In genomic region chr11:71305041-71305440, GRCh38 we compare ENCODE assay signal across 17 cellular contexts. TPM values are rescaled to one million over a fixed set of nuclear protein-coding genes. Genes with fewer than 3 reads are reported as not detected.
A peak's percentile ranks its signal among the peaks of the same experiment; 100 is the strongest.
DNase-seq lines count a peak whose midpoint lies in the region; ATAC-seq and TF ChIP-seq lines count a peak whose summit lies in the region.
"Had no signal": no experiment of that assay in that cellular context is flagged by ENCODE, and none has a peak within 500 bp of the region (broad histone marks: within the 10 kb centered on the region; RNA-seq: fewer than 3 reads in every experiment).

No MANE protein-coding gene starts in this region.

- no peak overlapping the region for H2BK120ac ChIP-seq in neuronal stem cell (ENCODE audit: low read depth, low read length)

- ATAC-seq in aorta (ENCODE audit: low FRiP score), result no peak
- ATAC-seq: GM23338, HCT116 had no signal

- H3K9me3 Mint-ChIP-seq in activated naive CD4-positive, alpha-beta T cell treated with anti-CD3 and anti-CD28 coated beads, Interleukin-2, amount 10 ng/mL, durations not matched to agents 7 days and 5 days, result no peaks in the 10 kb centered on the region
- H3K9me3 Mint-ChIP-seq: GM23338, IgD-negative memory B cell had no signal

- no peak overlapping the region for H3K9ac ChIP-seq in neuronal stem cell (ENCODE audit: low read depth, low read length, poor library complexity)

- TF ChIP-seq CTCF in esophagus muscularis mucosa (IDR thresholded peaks at IDR 0.05), result no peak

- no peak overlapping the region for H3K4me2 ChIP-seq in neuronal stem cell (ENCODE audit: insufficient read depth, low read length, poor library complexity, severe bottlenecking)
- H3K4me2 ChIP-seq: GM23338 had no signal

- peak overlapping the region; percentile 6 for H2AK5ac ChIP-seq in neuronal stem cell (ENCODE audit: low read depth, low read length)

- 100% methylated on average over 4 of the region's 7 CpGs for WGBS in esophagus muscularis mucosa
- WGBS in neuronal stem cell (ENCODE audit: extremely low coverage in 2 of 2, insufficient read length in 2 of 2, insufficient replicate concordance in 1 of 2), 2 donors, result no CpG with 5 or more reads among the region's 7 CpGs
- WGBS in aorta, 2 donors, result 92 to 96% methylated on average over 7 of the region's 7 CpGs

- intact Hi-C loops in esophagus muscularis mucosa (cut with DNase I), result no loop called here
- intact Hi-C loops in aorta (cut with DNase I), result no loop called here

- H3K36me3 ChIP-seq in esophagus muscularis mucosa (no peaks in the 10 kb centered on the region), neuronal stem cell (replicated peaks in 1 of 2; ENCODE audit: control insufficient read depth in 2 of 2, insufficient read depth in 2 of 2, low read length in 2 of 2) (no peaks in the 10 kb centered on the region), aorta (ENCODE audit: control insufficient read depth in 1 of 2, insufficient read depth in 2 of 2, low read length in 1 of 2) (no peaks in the 10 kb centered on the region)

- H2BK12ac ChIP-seq in neuronal stem cell (ENCODE audit: low read length), result no peak overlapping the region

- H3K27ac ChIP-seq in esophagus muscularis mucosa (replicated peaks in 1 of 4) (no peak overlapping the region), neuronal stem cell (replicated peaks; ENCODE audit: low read length) (no peak overlapping the region), aorta (ENCODE audit: low read depth in 1 of 2, low read length in 2 of 2) (no peak overlapping the region)

- no peak overlapping the region for H2BK15ac ChIP-seq in neuronal stem cell (ENCODE audit: low read length)

- H3K79me1 ChIP-seq in neuronal stem cell (ENCODE audit: low read depth, low read length), result no peaks in the 10 kb centered on the region

- H3K4me1 Mint-ChIP-seq in activated naive CD4-positive, alpha-beta T cell treated with anti-CD3 and anti-CD28 coated beads, Interleukin-2, amount 10 ng/mL, durations not matched to agents 7 days and 5 days, result no peaks in the 10 kb centered on the region
- H3K4me1 Mint-ChIP-seq: CD8-positive, alpha-beta memory T cell; IgD-negative memory B cell had no signal

- no peak overlapping the region for H3K27ac Mint-ChIP-seq in activated naive CD4-positive, alpha-beta T cell treated with anti-CD3 and anti-CD28 coated beads, Interleukin-2, amount 10 ng/mL, durations not matched to agents 7 days and 5 days
- H3K27ac Mint-ChIP-seq: CD8-positive, alpha-beta memory T cell; GM23338 had no signal

- H3K23ac ChIP-seq in neuronal stem cell (ENCODE audit: low read depth, low read length, poor library complexity), result no peak overlapping the region

- H2BK5ac ChIP-seq in neuronal stem cell (ENCODE audit: low read length), result no peak overlapping the region

- DNase-seq in activated naive CD4-positive, alpha-beta T cell treated with anti-CD3 and anti-CD28 coated beads, Interleukin-2, amount 10 ng/mL, durations not matched to agents 7 days and 5 days, result peak; percentile 8
- no peak for DNase-seq in activated naive CD4-positive, alpha-beta T cell treated with anti-CD3 and anti-CD28 coated beads, Interleukin-2, amount 50 U/mL, for 16 hours
- DNase-seq in esophagus muscularis mucosa (ENCODE audit: extremely low spot score) (peak; percentile 70), neuronal stem cell (ENCODE audit: low spot score) (no peak), aorta (peak; percentile 3 to 6), NCI-H2081 treated with DMSO at 0.1 percent for 48 hours (lab: John Stamatoyannopoulos, UW) (no peak), NCI-H774 (lab: John Stamatoyannopoulos, UW) (no peak)
- DNase-seq: ACHN; C1 segment of cervical spinal cord; CD8-positive, alpha-beta memory T cell; Karpas-422; NCI-H1092; NCI-H1436 treated with DMSO at 0.1 percent for 48 hours; NCI-H2081 had no signal

- no peaks in the 10 kb centered on the region for H3K36me3 Mint-ChIP-seq in activated naive CD4-positive, alpha-beta T cell treated with anti-CD3 and anti-CD28 coated beads, Interleukin-2, amount 10 ng/mL, durations not matched to agents 7 days and 5 days
- H3K36me3 Mint-ChIP-seq: CD8-positive, alpha-beta memory T cell had no signal

- TF ChIP-seq POLR2A in esophagus muscularis mucosa (IDR thresholded peaks at IDR 0.05; ENCODE audit: low read depth), result no peak

- H3K4me1 ChIP-seq in esophagus muscularis mucosa (no peaks in the 10 kb centered on the region), neuronal stem cell (ENCODE audit: control insufficient read depth in 2 of 2, insufficient read depth in 1 of 2, low read depth in 1 of 2, low read length in 2 of 2) (no peaks in the 10 kb centered on the region), aorta (ENCODE audit: control insufficient read depth in 1 of 2, insufficient read depth in 2 of 2, low read length in 2 of 2) (no peaks in the 10 kb centered on the region)

- no peak overlapping the region for H3K4me3 Mint-ChIP-seq in activated naive CD4-positive, alpha-beta T cell treated with anti-CD3 and anti-CD28 coated beads, Interleukin-2, amount 10 ng/mL, durations not matched to agents 7 days and 5 days
- H3K4me3 Mint-ChIP-seq: CD8-positive, alpha-beta memory T cell; GM23338; IgD-negative memory B cell had no signal

- H3K4ac ChIP-seq in neuronal stem cell (ENCODE audit: low read length), result no peak overlapping the region

- H3K27me3 Mint-ChIP-seq in activated naive CD4-positive, alpha-beta T cell treated with anti-CD3 and anti-CD28 coated beads, Interleukin-2, amount 10 ng/mL, durations not matched to agents 7 days and 5 days, result peaks cover 4% of the 10 kb centered on the region

- H3K18ac ChIP-seq in neuronal stem cell (ENCODE audit: low read length), result no peak overlapping the region

- H3K9me3 ChIP-seq in esophagus muscularis mucosa (no peaks in the 10 kb centered on the region), neuronal stem cell (replicated peaks in 1 of 2; ENCODE audit: control insufficient read depth in 2 of 2, insufficient read depth in 1 of 2, low read depth in 1 of 2, low read length in 2 of 2) (no peaks in the 10 kb centered on the region), aorta (ENCODE audit: control insufficient read depth, low read length) (no peaks in the 10 kb centered on the region)

- no peak for TF ChIP-seq EP300 in esophagus muscularis mucosa (IDR thresholded peaks at IDR 0.05)

- H3K4me3 ChIP-seq in esophagus muscularis mucosa (no peak overlapping the region), neuronal stem cell (ENCODE audit: low read length in 2 of 2) (no peak overlapping the region), aorta (ENCODE audit: low read length in 2 of 2) (no peak overlapping the region)
- H3K4me3 ChIP-seq: GM23338 had no signal

- no peak overlapping the region for H4K91ac ChIP-seq in neuronal stem cell (ENCODE audit: low read depth, low read length, poor library complexity)

- no peak overlapping the region for H2AFZ ChIP-seq in neuronal stem cell (ENCODE audit: low read length)
- H2AFZ ChIP-seq: GM23338 had no signal

- H3K27me3 ChIP-seq in esophagus muscularis mucosa (peaks cover 0 to 46% (median 0%) of the 10 kb centered on the region in 4 donors), neuronal stem cell (ENCODE audit: control insufficient read depth in 3 of 3, insufficient read depth in 3 of 3, low read depth in 1 of 3, low read length in 3 of 3) (peaks cover 0 to 9% (median 0%) of the 10 kb centered on the region in 3 experiments), aorta (ENCODE audit: control insufficient read depth in 1 of 2, insufficient read depth in 2 of 2, low read length in 1 of 2) (no peaks in the 10 kb centered on the region)

- no peak overlapping the region for H4K8ac ChIP-seq in neuronal stem cell (ENCODE audit: low read depth, low read length)

- no peak overlapping the region for H3K14ac ChIP-seq in neuronal stem cell (ENCODE audit: low read length)

- CTCF ChIA-PET in activated naive CD4-positive, alpha-beta T cell treated with anti-CD3 and anti-CD28 coated beads, Interleukin-2, amount 10 ng/mL, durations not matched to agents 7 days and 5 days (lab: Charles Lee), result no interaction called here

RNA-seq across cellular contexts. Expression of gene SHANK2, which starts 52.7 kb away (rescaled TPM):
- total RNA-seq in esophagus muscularis mucosa (10 to 100 TPM; 10.8 to 25.3 (median 15.6) TPM), aorta (under 1 TPM; 0.16 to 0.93 TPM)
- polyA plus RNA-seq in neuronal stem cell (2013, experiment 1 of 2), result 5.0 TPM
- polyA plus RNA-seq in neuronal stem cell (2013, experiment 2 of 2), result 5.0 TPM
- 1 to 10 TPM in 1 of 2 donors, not detected in 1; 4.8 TPM for polyA plus RNA-seq in aorta
- total RNA-seq: CD8-positive, alpha-beta memory T cell had no signal
- polyA plus RNA-seq: CD8-positive, alpha-beta memory T cell; IgD-negative memory B cell had no signal

Comparison
In these comparisons a context has a peak if more than half of its experiments do, and no peak if none do; other contexts are left out.
1. DNase-seq: peak in activated naive CD4-positive, alpha-beta T cell treated with anti-CD3 and anti-CD28 coated beads, Interleukin-2, amount 10 ng/mL, durations not matched to agents 7 days and 5 days (single experiment), esophagus muscularis mucosa (single experiment) and aorta (2 of 2); none in activated naive CD4-positive, alpha-beta T cell treated with anti-CD3 and anti-CD28 coated beads, Interleukin-2, amount 50 U/mL, for 16 hours (single experiment), neuronal stem cell (single experiment), NCI-H2081 treated with DMSO at 0.1 percent for 48 hours (single experiment) and NCI-H774 (single experiment).
2. RNA of gene SHANK2, which starts 52.7 kb away (total RNA-seq): 10.8 to 25.3 TPM in esophagus muscularis mucosa; 0.16 to 0.93 TPM in aorta; every median in the first group is over 4 times any median in the second.